Comparison of ENCODE assay signal across 22 cellular contexts in genomic region chr19:58531052-58531600, GRCh38.
"Had no signal": no experiment of that assay in that cellular context is flagged by ENCODE, and none has a peak within 500 bp of the region (broad histone marks: within the 10 kb centered on the region; RNA-seq: fewer than 3 reads in every experiment).

No MANE protein-coding gene starts in this region.

- FAIRE-seq: islet of Langerhans had no signal

- DNase-seq: effector CD4-positive, alpha-beta T cell; foreskin melanocyte; heart right ventricle; hypothalamus; kidney glomerular epithelial cell; mammary epithelial cell; mucosa of descending colon; natural killer cell; sigmoid colon; stimulated activated CD4-positive, alpha-beta T cell treated with anti-CD3 and anti-CD28 coated beads, Interleukin-2, amount 100 ng/mL, for 24 hours; stimulated activated CD4-positive, alpha-beta T cell treated with anti-CD3 and anti-CD28 coated beads, Interleukin-4, amount 100 ng/mL, for 4 hours; stimulated activated naive CD4-positive, alpha-beta T cell; stomach; substantia nigra; transverse colon had no signal

- H3K4me3 ChIP-seq: coronary artery, heart right ventricle, mucosa of descending colon, right atrium auricular region, sigmoid colon, skin epidermis, stomach, thoracic aorta, transverse colon had no signal

- H3K36me3 Mint-ChIP-seq: natural killer cell had no signal

- H3K27me3 ChIP-seq: right atrium auricular region, transverse colon had no signal

- H3K4me3 Mint-ChIP-seq: natural killer cell, neural crest cell had no signal

- H3K27ac ChIP-seq: coronary artery, heart right ventricle, right atrium auricular region, sigmoid colon, skin epidermis, stomach, thoracic aorta, transverse colon had no signal

- H3K4me1 Mint-ChIP-seq: natural killer cell had no signal

- H3K4me1 ChIP-seq: heart right ventricle, right atrium auricular region, sigmoid colon, stomach, transverse colon had no signal

- ATAC-seq: heart right ventricle, left lobe of liver, mucosa of descending colon, natural killer cell had no signal

- H3K9me3 Mint-ChIP-seq: natural killer cell, neural crest cell had no signal

- H3K27ac Mint-ChIP-seq: natural killer cell had no signal

- H3K9me3 ChIP-seq: heart right ventricle, mucosa of descending colon, right atrium auricular region, sigmoid colon, stomach, thoracic aorta, transverse colon had no signal

- H3K36me3 ChIP-seq: heart right ventricle, right atrium auricular region, sigmoid colon, stomach, thoracic aorta, transverse colon had no signal
